In genomic region chr3:42795621-42796181, GRCh38 we compare ENCODE assay signal across 32 cellular contexts. TPM values are rescaled to one million over a fixed set of nuclear protein-coding genes. Genes with fewer than 3 reads are reported as not detected.
"Had no signal": no experiment of that assay in that cellular context is flagged by ENCODE, and none has a peak within 500 bp of the region (broad histone marks: within the 10 kb centered on the region; RNA-seq: fewer than 3 reads in every experiment).

No MANE protein-coding gene starts in this region.

- H3K4me3 Mint-ChIP-seq: activated CD4-positive, alpha-beta memory T cell treated with anti-CD3 and anti-CD28 coated beads for 36 hours; activated CD4-positive, alpha-beta T cell treated with anti-CD3 and anti-CD28 coated beads, Interleukin-2, amount 10 ng/mL, durations not matched to agents 24 days and 14 days; activated naive CD4-positive, alpha-beta T cell treated with anti-CD3 and anti-CD28 coated beads for 36 hours; activated naive CD8-positive, alpha-beta T cell treated with anti-CD3 and anti-CD28 coated beads for 36 hours; activated T-helper 1 cell treated with anti-CD3 and anti-CD28 coated beads, Interleukin-12 subunit alpha, Interleukin-12 subunit beta, Interleukin-2, Interleukin-4 antibody, amounts not matched to agents 30 ng/mL and 10 ng/mL and 1 ng/mL, durations not matched to agents 14 hours and 24 hours and 36 hours; brain; nephron; T-helper 1 cell treated with Interleukin-12 subunit alpha and Interleukin-12 subunit beta and Interleukin-4 antibody, amounts not matched to agents 30 μg/mL and 1 μg/mL, for 36 hours had no signal

- FAIRE-seq: endothelial cell of umbilical vein, small intestine had no signal

- H3K27me3 Mint-ChIP-seq: activated CD4-positive, alpha-beta memory T cell treated with anti-CD3 and anti-CD28 coated beads for 36 hours; activated CD4-positive, alpha-beta T cell treated with anti-CD3 and anti-CD28 coated beads, Interleukin-2, amount 10 ng/mL, durations not matched to agents 24 days and 14 days; activated naive CD8-positive, alpha-beta T cell treated with anti-CD3 and anti-CD28 coated beads for 36 hours; progenitor cell of endocrine pancreas had no signal

- H3K27ac Mint-ChIP-seq: activated CD4-positive, alpha-beta memory T cell treated with anti-CD3 and anti-CD28 coated beads for 36 hours; activated CD4-positive, alpha-beta T cell treated with anti-CD3 and anti-CD28 coated beads, Interleukin-2, amount 10 ng/mL, durations not matched to agents 24 days and 14 days; activated naive CD4-positive, alpha-beta T cell treated with anti-CD3 and anti-CD28 coated beads for 36 hours; activated naive CD8-positive, alpha-beta T cell treated with anti-CD3 and anti-CD28 coated beads for 36 hours; activated T-helper 1 cell treated with anti-CD3 and anti-CD28 coated beads, Interleukin-12 subunit alpha, Interleukin-12 subunit beta, Interleukin-2, Interleukin-4 antibody, amounts not matched to agents 30 ng/mL and 10 ng/mL and 1 ng/mL, durations not matched to agents 14 hours and 24 hours and 36 hours; progenitor cell of endocrine pancreas; T-helper 1 cell treated with Interleukin-12 subunit alpha and Interleukin-12 subunit beta and Interleukin-4 antibody, amounts not matched to agents 30 μg/mL and 1 μg/mL, for 36 hours had no signal

- DNase-seq: activated CD4-positive, alpha-beta memory T cell treated with anti-CD3 and anti-CD28 coated beads for 36 hours; activated CD4-positive, alpha-beta T cell treated with anti-CD3 and anti-CD28 coated beads, Interleukin-2, amount 10 ng/mL, durations not matched to agents 24 days and 14 days; activated CD4-positive, CD25-positive, alpha-beta regulatory T cell treated with anti-CD3 and anti-CD28 coated beads, Interleukin-2, amount 50 U/mL, for 72 hours; activated CD8-positive, alpha-beta memory T cell treated with anti-CD3 and anti-CD28 coated beads, Interleukin-2, amount 50 U/mL, for 4 hours; activated effector memory CD4-positive, alpha-beta T cell treated with anti-CD3 and anti-CD28 coated beads, Interleukin-2, amount 50 U/mL, for 16 hours; activated naive CD4-positive, alpha-beta T cell treated with anti-CD3 and anti-CD28 coated beads for 36 hours; activated naive CD8-positive, alpha-beta T cell treated with anti-CD3 and anti-CD28 coated beads for 36 hours; activated T-cell treated with anti-CD3 and anti-CD28 coated beads, Interleukin-2, amount 50 U/mL, for 1 hour; dorsolateral prefrontal cortex; effector memory CD4-positive, alpha-beta T cell; foreskin fibroblast; heart right ventricle; kidney glomerular epithelial cell; left lung; lower lobe of right lung; mesenchymal stem cell; retina; sigmoid colon; small intestine; stimulated activated naive CD4-positive, alpha-beta T cell; T1000; tibial artery had no signal

- ATAC-seq: left lung, lower lobe of right lung had no signal

- H3K27me3 ChIP-seq: ascending aorta, dorsolateral prefrontal cortex, heart right ventricle, left lung, sigmoid colon, suprapubic skin, tibial artery had no signal

- H3K9me3 Mint-ChIP-seq: activated CD4-positive, alpha-beta T cell treated with anti-CD3 and anti-CD28 coated beads, Interleukin-2, amount 10 ng/mL, durations not matched to agents 24 days and 14 days; activated naive CD4-positive, alpha-beta T cell treated with anti-CD3 and anti-CD28 coated beads for 36 hours; activated naive CD8-positive, alpha-beta T cell treated with anti-CD3 and anti-CD28 coated beads for 36 hours; activated T-helper 1 cell treated with anti-CD3 and anti-CD28 coated beads, Interleukin-12 subunit alpha, Interleukin-12 subunit beta, Interleukin-2, Interleukin-4 antibody, amounts not matched to agents 30 ng/mL and 10 ng/mL and 1 ng/mL, durations not matched to agents 14 hours and 24 hours and 36 hours; brain; nephron; T-helper 1 cell treated with Interleukin-12 subunit alpha and Interleukin-12 subunit beta and Interleukin-4 antibody, amounts not matched to agents 30 μg/mL and 1 μg/mL, for 36 hours had no signal

- H3K27ac ChIP-seq: ascending aorta, coronary artery, heart right ventricle, left lung, lower lobe of right lung, sigmoid colon, suprapubic skin, tibial artery had no signal

- H3K9me3 ChIP-seq: ascending aorta, left lung, lower lobe of right lung, sigmoid colon, suprapubic skin, tibial artery had no signal

- H3K4me3 ChIP-seq: ascending aorta, coronary artery, heart right ventricle, left lung, lower lobe of right lung, sigmoid colon, suprapubic skin, tibial artery had no signal

RNA-seq across cellular contexts. Expression of gene ACKR2, which starts 13.5 kb away (rescaled TPM):
- total RNA-seq: cerebellum, endothelial cell of umbilical vein had no signal

RNA-seq across cellular contexts. Expression of gene CCDC13, which starts 22.6 kb away (rescaled TPM):
- total RNA-seq: activated T-helper 1 cell treated with anti-CD3 and anti-CD28 coated beads, Interleukin-12 subunit alpha, Interleukin-12 subunit beta, Interleukin-2, Interleukin-4 antibody, amounts not matched to agents 30 ng/mL and 10 ng/mL and 1 ng/mL, durations not matched to agents 14 hours and 24 hours and 36 hours had no signal
